23 cellular contexts compared by ENCODE assay signal in genomic region chr7:158999496-158999895, GRCh38.
A peak's percentile ranks its signal among the peaks of the same experiment; 100 is the strongest.
DNase-seq lines count a peak whose midpoint lies in the region; ATAC-seq and TF ChIP-seq lines count a peak whose summit lies in the region.
"Had no signal": no experiment of that assay in that cellular context is flagged by ENCODE, and none has a peak within 500 bp of the region (broad histone marks: within the 10 kb centered on the region; RNA-seq: fewer than 3 reads in every experiment).

No MANE protein-coding gene starts in this region.

- TF ChIP-seq CTCF in HCT116 (IDR thresholded peaks at IDR 0.05 in 2 of 3, conservative IDR thresholded peaks at IDR 0.05 in 1 of 3; ENCODE audit: borderline replicate concordance in 1 of 3, insufficient read depth in 1 of 3, low read depth in 2 of 3, low read length in 2 of 3) (no peak), RWPE2 (IDR thresholded peaks at IDR 0.05; ENCODE audit: poor library complexity, severe bottlenecking) (no peak)

- H3K27ac Mint-ChIP-seq in activated naive CD4-positive, alpha-beta T cell treated with anti-CD3 and anti-CD28 coated beads for 36 hours = no peak overlapping the region
- H3K27ac Mint-ChIP-seq: CD4-positive, alpha-beta T cell had no signal

- DNase-seq in HCT116 (ENCODE audit: low read depth, low spot score) (no peak), RWPE2 (ENCODE audit: low spot score) (peak; percentile 33), iPS-NIHi11 (ENCODE audit: low spot score) (peak; percentile 31), NCI-H1417 treated with DMSO at 0.1 percent for 48 hours (lab: John Stamatoyannopoulos, UW) (no peak), amygdala (lab: John Stamatoyannopoulos, UW) (no peak)
- DNase-seq in activated naive CD4-positive, alpha-beta T cell treated with anti-CD3 and anti-CD28 coated beads for 36 hours = no peak
- DNase-seq: 8988T; ACHN; AML-193; BE2C; CD4-positive, alpha-beta T cell; CD8-positive, alpha-beta memory T cell; DMS 273 treated with DMSO at 0.1 percent for 48 hours; DMS79; EL; GDM1; GOT3; HCEC 1CT had no signal

- H3K36me3 Mint-ChIP-seq in activated naive CD4-positive, alpha-beta T cell treated with anti-CD3 and anti-CD28 coated beads for 36 hours (ENCODE audit: low read depth) = no peaks in the 10 kb centered on the region
- H3K36me3 Mint-ChIP-seq: CD14-positive monocyte had no signal

- peak; percentile 27; the same call in 1 of the 2 replicates for ATAC-seq in HCT116
- no peak for ATAC-seq in RWPE2 (ENCODE audit: low read depth)
- ATAC-seq in GM21786 (IDR thresholded peaks at IDR 0.05; ENCODE audit: unreplicated experiment) = no peak
- ATAC-seq: A549, GM12878 had no signal

- intact Hi-C loops in HCT116 (cut with micrococcal nuclease) = no loop called here
- intact Hi-C loops in activated naive CD4-positive, alpha-beta T cell treated with anti-CD3 and anti-CD28 coated beads for 36 hours (cut with micrococcal nuclease) = no loop called here

- no peak overlapping the region for H3K27ac ChIP-seq in HCT116 (ENCODE audit: low read depth, low read length)
- H3K27ac ChIP-seq in RWPE2 (ENCODE audit: poor library complexity, severe bottlenecking) = no peak overlapping the region
- H3K27ac ChIP-seq: A549; BLaER1 treated with 17β-estradiol and CSF1 and Interleukin-3, amounts not matched to agents 10 nM and 100 nM had no signal

- H3K4me3 Mint-ChIP-seq in activated naive CD4-positive, alpha-beta T cell treated with anti-CD3 and anti-CD28 coated beads for 36 hours = no peak overlapping the region
- H3K4me3 Mint-ChIP-seq: CD14-positive monocyte; CD4-positive, alpha-beta T cell; CD8-positive, alpha-beta memory T cell had no signal

- CTCF ChIA-PET in HCT116 (lab: Charles Lee) = no interaction called here
- CTCF ChIA-PET in activated naive CD4-positive, alpha-beta T cell treated with anti-CD3 and anti-CD28 coated beads for 36 hours (lab: Charles Lee) = interaction anchor here (0.6 kb wide), 1 partner anchor 22 kb away, joined by 3 read pairs; no protein-coding TSS in a partner anchor

- H2AFZ ChIP-seq in HCT116 (ENCODE audit: low read depth, low read length, poor library complexity, severe bottlenecking) = no peak overlapping the region

- peaks cover 7% of the 10 kb centered on the region for H3K9me3 Mint-ChIP-seq in activated naive CD4-positive, alpha-beta T cell treated with anti-CD3 and anti-CD28 coated beads for 36 hours
- H3K9me3 Mint-ChIP-seq: CD4-positive, alpha-beta T cell had no signal

- H3K36me3 ChIP-seq in HCT116 (ENCODE audit: control insufficient read depth in 1 of 2, insufficient read depth in 2 of 2, low read length in 2 of 2) (no peaks in the 10 kb centered on the region), RWPE2 (ENCODE audit: low read depth) (no peaks in the 10 kb centered on the region)
- H3K36me3 ChIP-seq: BE2C; BLaER1 treated with 17β-estradiol and CSF1 and Interleukin-3, amounts not matched to agents 10 nM and 100 nM had no signal

- POLR2A ChIA-PET in HCT116 (lab: Charles Lee) = no interaction called here

- H3K4me1 Mint-ChIP-seq in activated naive CD4-positive, alpha-beta T cell treated with anti-CD3 and anti-CD28 coated beads for 36 hours (ENCODE audit: low read depth) = peaks cover 15% of the 10 kb centered on the region
- H3K4me1 Mint-ChIP-seq: CD14-positive monocyte had no signal

- no peaks in the 10 kb centered on the region for H3K9me2 ChIP-seq in HCT116 (ENCODE audit: insufficient read depth)

- RAD21 ChIA-PET in HCT116 (lab: Charles Lee; ENCODE audit: low non-redundant PET in 1 of 2, low total read pairs in 2 of 2, uncharacterized antibody in 2 of 2, unreplicated experiment in 2 of 2) = no interaction called here

- peaks cover 22% of the 10 kb centered on the region for H3K27me3 Mint-ChIP-seq in activated naive CD4-positive, alpha-beta T cell treated with anti-CD3 and anti-CD28 coated beads for 36 hours (ENCODE audit: low read depth)

- H3K4me1 ChIP-seq in HCT116 (ENCODE audit: control insufficient read depth in 1 of 2, insufficient read depth in 2 of 2, low read length in 2 of 2) (no peaks in the 10 kb centered on the region), RWPE2 (ENCODE audit: insufficient read depth, poor library complexity, severe bottlenecking) (no peaks in the 10 kb centered on the region)
- H3K4me1 ChIP-seq: A549, BE2C had no signal

- no TSS peak for BruUV-seq in HCT116 (replicated peaks; lab: Mats Ljungman, UMichigan)

- TF ChIP-seq POLR2A in HCT116 (IDR thresholded peaks at IDR 0.05; ENCODE audit: borderline replicate concordance, extremely low read depth, insufficient read depth, insufficient read length) = no peak

- H3K9ac ChIP-seq in HCT116 (ENCODE audit: low read length) = no peak overlapping the region
- H3K9ac ChIP-seq: BLaER1 treated with 17β-estradiol and CSF1 and Interleukin-3, amounts not matched to agents 10 nM and 100 nM had no signal

- H3K4me3 ChIP-seq in HCT116 (replicated peaks in 1 of 2; ENCODE audit: low read depth in 1 of 2, low read length in 2 of 2) (no peak overlapping the region), RWPE2 (ENCODE audit: severe bottlenecking) (no peak overlapping the region)
- H3K4me3 ChIP-seq: A549; BLaER1 treated with 17β-estradiol and CSF1 and Interleukin-3, amounts not matched to agents 10 nM and 100 nM; GM12878 had no signal

- no peaks in the 10 kb centered on the region for H3K79me2 ChIP-seq in HCT116 (ENCODE audit: insufficient read depth, low read length)

- H3K9me3 ChIP-seq in HCT116 (ENCODE audit: control insufficient read depth in 1 of 2, insufficient read depth in 1 of 2, low read depth in 1 of 2, low read length in 2 of 2) (no peaks in the 10 kb centered on the region), RWPE2 (ENCODE audit: severe bottlenecking) (no peaks in the 10 kb centered on the region)

- no peak for TF ChIP-seq RAD21 in HCT116 (IDR thresholded peaks at IDR 0.05; ENCODE audit: low read depth)

- no peaks in the 10 kb centered on the region for H4K20me1 ChIP-seq in HCT116 (ENCODE audit: insufficient read depth)
- H4K20me1 ChIP-seq: BLaER1 treated with 17β-estradiol and CSF1 and Interleukin-3, amounts not matched to agents 10 nM and 100 nM had no signal

- H3K4me2 ChIP-seq in HCT116 (ENCODE audit: low read length) = no peak overlapping the region
- H3K4me2 ChIP-seq: A549; BLaER1 treated with 17β-estradiol and CSF1 and Interleukin-3, amounts not matched to agents 10 nM and 100 nM had no signal

- H3K27me3 ChIP-seq in HCT116 (ENCODE audit: insufficient read depth, low read length) (no peaks in the 10 kb centered on the region), RWPE2 (ENCODE audit: insufficient read depth, poor library complexity, severe bottlenecking) (peaks cover 10% of the 10 kb centered on the region)
- H3K27me3 ChIP-seq: BLaER1 treated with 17β-estradiol and CSF1 and Interleukin-3, amounts not matched to agents 10 nM and 100 nM had no signal

TF ChIP-seq in HCT116, 20 proteins besides CTCF, POLR2A, EP300 and RAD21 (continues in another document):
- TF ChIP-seq ZFX (IDR thresholded peaks at IDR 0.05) = no peak
- TF ChIP-seq EGR1 (IDR thresholded peaks at IDR 0.05; ENCODE audit: low read depth) = no peak
- TF ChIP-seq ZNF274 (IDR thresholded peaks at IDR 0.05; ENCODE audit: low read depth, low read length) = no peak
- no peak for TF ChIP-seq REST (IDR thresholded peaks at IDR 0.05; ENCODE audit: low read depth)
- no peak for TF ChIP-seq ELF1 (IDR thresholded peaks at IDR 0.05; ENCODE audit: borderline replicate concordance, low read depth)
- TF ChIP-seq ZBTB33 (IDR thresholded peaks at IDR 0.05; ENCODE audit: extremely low read depth, insufficient replicate concordance, low read length) = no peak
- TF ChIP-seq MAX (IDR thresholded peaks at IDR 0.05) = no peak
- TF ChIP-seq JUND (IDR thresholded peaks at IDR 0.05) = no peak
- TF ChIP-seq SIN3A (IDR thresholded peaks at IDR 0.05; ENCODE audit: low read depth) = no peak

Comparison
In these comparisons a context has a peak if more than half of its experiments do, and no peak if none do; other contexts are left out.
1. DNase-seq: peak in RWPE2 (single experiment) and iPS-NIHi11 (single experiment); none in HCT116 (single experiment), activated naive CD4-positive, alpha-beta T cell treated with anti-CD3 and anti-CD28 coated beads for 36 hours (single experiment), NCI-H1417 treated with DMSO at 0.1 percent for 48 hours (single experiment) and amygdala (0 of 56).